1 cellular context compared by ENCODE assay signal in genomic region chr10:8104005-8104404, GRCh38.
TF ChIP-seq lines count a peak whose summit lies in the region.

No MANE protein-coding gene starts in this region.

TF ChIP-seq in GM12878, 131 proteins besides CTCF, POLR2A, EP300 and RAD21 (continued from another document):
- TF ChIP-seq TCF3 (IDR thresholded peaks at IDR 0.05; ENCODE audit: borderline replicate concordance, insufficient read depth, low read depth, low read length) (no peak), SREBF2 (IDR thresholded peaks at IDR 0.05; ENCODE audit: low read length) (no peak), USF2 (IDR thresholded peaks at IDR 0.05; ENCODE audit: borderline replicate concordance, low read depth, low read length) (no peak), GABPA (IDR thresholded peaks at IDR 0.05; ENCODE audit: low read depth) (no peak), ASH2L (IDR thresholded peaks at IDR 0.05; ENCODE audit: borderline replicate concordance, low read depth) (no peak), IRF4 (IDR thresholded peaks at IDR 0.05; ENCODE audit: low read depth, low read length) (no peak), FOXK2 (IDR thresholded peaks at IDR 0.05) (no peak), FOXM1 (IDR thresholded peaks at IDR 0.05; ENCODE audit: low read depth, low read length) (no peak), BCL3 (IDR thresholded peaks at IDR 0.05; ENCODE audit: borderline replicate concordance, insufficient read depth, low read depth, low read length, poor library complexity, severe bottlenecking) (no peak), E2F4 (IDR thresholded peaks at IDR 0.05; ENCODE audit: low read depth, low read length) (no peak), KDM1A (IDR thresholded peaks at IDR 0.05; ENCODE audit: borderline replicate concordance) (no peak), CUX1 (IDR thresholded peaks at IDR 0.05; ENCODE audit: insufficient replicate concordance, low read depth, low read length) (no peak), KLF5 (IDR thresholded peaks at IDR 0.05; ENCODE audit: partially characterized antibody) (no peak)
TF ChIP-seq in GM12878: peak in this region for 0.
